In the genomic region with DNA sequence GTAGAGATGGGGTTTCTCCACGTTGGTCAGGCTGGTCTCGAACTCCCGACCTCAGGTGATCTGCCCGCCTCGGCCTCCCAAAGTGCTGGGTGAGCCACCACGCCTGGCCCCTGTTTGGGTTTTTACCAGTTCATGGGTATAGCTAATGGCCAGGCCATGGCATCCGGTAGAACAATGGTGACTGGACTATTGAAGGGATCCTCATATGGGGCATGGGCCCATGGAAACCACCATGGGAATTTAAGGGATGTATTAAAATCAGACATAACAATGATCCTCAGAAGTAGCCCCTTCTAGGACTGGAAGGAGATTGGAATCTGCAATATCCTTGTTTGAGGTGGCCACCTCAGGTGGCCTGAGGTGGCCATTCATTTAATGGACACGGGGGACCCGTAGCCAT, we compare ENCODE assay signal across 39 cellular contexts. TPM values are rescaled to one million over a fixed set of nuclear protein-coding genes. Genes with fewer than 3 reads are reported as not detected.
"Had no signal": no experiment of that assay in that cellular context is flagged by ENCODE, and none has a peak within 500 bp of the region (broad histone marks: within the 10 kb centered on the region; RNA-seq: fewer than 3 reads in every experiment).

No MANE protein-coding gene starts in this region.

- H3K27me3 ChIP-seq: ascending aorta, body of pancreas, brain microvascular endothelial cell, breast epithelium, cardiac muscle cell had no signal

- H3K27ac ChIP-seq: adrenal gland, ascending aorta, body of pancreas, brain microvascular endothelial cell, breast epithelium, cardiac muscle cell had no signal

- DNase-seq: activated effector memory CD4-positive, alpha-beta T cell treated with anti-CD3 and anti-CD28 coated beads, Interleukin-2, amount 50 U/mL, for 16 hours; activated effector memory CD4-positive, alpha-beta T cell treated with Interleukin-2 at 50 U/mL for 16 hours; activated gamma-delta T cell; activated gamma-delta T cell treated with Interleukin-2 at 50 U/mL for 16 hours; activated naive CD4-positive, alpha-beta T cell; activated naive CD4-positive, alpha-beta T cell treated with anti-CD3 and anti-CD28 coated beads for 36 hours; activated naive CD4-positive, alpha-beta T cell treated with anti-CD3 and anti-CD28 coated beads, Interleukin-2, amount 10 ng/mL, durations not matched to agents 7 days and 5 days; activated naive CD4-positive, alpha-beta T cell treated with anti-CD3 and anti-CD28 coated beads, Interleukin-2, amount 50 U/mL, for 16 hours; activated naive CD4-positive, alpha-beta T cell treated with Interleukin-2 at 50 U/mL for 16 hours; activated naive CD8-positive, alpha-beta T cell treated with anti-CD3 and anti-CD28 coated beads for 36 hours; activated naive CD8-positive, alpha-beta T cell treated with anti-CD3 and anti-CD28 coated beads, Interleukin-2, amount 10 ng/mL, durations not matched to agents 7 days and 5 days; activated naive CD8-positive, alpha-beta T cell treated with anti-CD3 and anti-CD28 coated beads, Interleukin-2, amount 50 U/mL, for 24 hours; activated T-cell treated with anti-CD3 and anti-CD28 coated beads for 4 hours; activated T-cell treated with anti-CD3 and anti-CD28 coated beads, Interleukin-2, amount 50 U/mL, for 1 hour; activated T-cell treated with anti-CD3 and anti-CD28 coated beads, Interleukin-2, amount 50 U/mL, for 24 hours; activated T-cell treated with anti-CD3 and anti-CD28 coated beads, Interleukin-2, amount 50 U/mL, for 4 hours; activated T-cell treated with anti-CD3 and anti-CD28 coated beads, Interleukin-2, amount 50 U/mL, for 48 hours; activated T-cell treated with anti-CD3 and anti-CD28 coated beads, Interleukin-2, amount 50 U/mL, for 72 hours; amniotic stem cell; anterior cingulate cortex; aorta; body of pancreas; brain microvascular endothelial cell; caudate nucleus; central memory CD4-positive, alpha-beta T cell; cerebellar nuclear complex had no signal

- H3K36me3 ChIP-seq: adrenal gland, ascending aorta, brain microvascular endothelial cell, breast epithelium, cardiac muscle cell had no signal

- H3K4me3 ChIP-seq: adrenal gland, ascending aorta, body of pancreas, breast epithelium, cardiac muscle cell had no signal

- H3K9me3 ChIP-seq: adrenal gland, ascending aorta, body of pancreas, breast epithelium had no signal

- H3K4me1 ChIP-seq: ascending aorta, body of pancreas, breast epithelium had no signal

- ATAC-seq: activated naive CD4-positive, alpha-beta T cell treated with anti-CD3 and anti-CD28 coated beads, Interleukin-2, amount 50 U/mL, for 72 hours; activated naive CD8-positive, alpha-beta T cell treated with anti-CD3 and anti-CD28 coated beads, Interleukin-2, amount 50 U/mL, for 24 hours; activated T-cell treated with anti-CD3 and anti-CD28 coated beads, Interleukin-2, amount 50 U/mL, for 4 hours; activated T-cell treated with anti-CD3 and anti-CD28 coated beads, Interleukin-2, amount 50 U/mL, for 72 hours; activated T-helper 17 cell treated with anti-CD3 and anti-CD28 coated beads, Interleukin-2, amount 50 U/mL, for 72 hours; body of pancreas had no signal

RNA-seq across cellular contexts. Expression of gene GUCY2D, which starts 17.5 kb away (rescaled TPM):
- total RNA-seq: activated naive CD4-positive, alpha-beta T cell treated with anti-CD3 and anti-CD28 coated beads for 36 hours; activated naive CD8-positive, alpha-beta T cell treated with anti-CD3 and anti-CD28 coated beads for 36 hours; activated naive CD8-positive, alpha-beta T cell treated with anti-CD3 and anti-CD28 coated beads, Interleukin-2, amount 10 ng/mL, durations not matched to agents 7 days and 5 days; activated T-helper 1 cell treated with anti-CD3 and anti-CD28 coated beads, Interleukin-12 subunit alpha, Interleukin-12 subunit beta, Interleukin-2, Interleukin-4 antibody, amounts not matched to agents 30 ng/mL and 10 ng/mL and 1 ng/mL, durations not matched to agents 14 hours and 24 hours and 36 hours; activated T-helper 2 cell treated with anti-CD3 and anti-CD28 coated beads, Interferon-gamma antibody, Interleukin-2, Interleukin-4, amounts not matched to agents 10 μg/mL and 5 μg/mL and 100 μg/mL, durations not matched to agents 14 hours and 24 hours and 36 hours; adrenal gland; aorta; ascending aorta; astrocyte; body of pancreas; bronchial epithelial cell; cardiac septum; cerebellum; chondrocyte had no signal
- polyA plus RNA-seq: adrenal gland, aorta had no signal

RNA-seq across cellular contexts. Expression of gene ALOX15B, which starts 54.0 kb away (rescaled TPM):
- total RNA-seq: activated naive CD4-positive, alpha-beta T cell treated with anti-CD3 and anti-CD28 coated beads for 36 hours; activated naive CD4-positive, alpha-beta T cell treated with anti-CD3 and anti-CD28 coated beads, Interleukin-2, amount 50 U/mL, for 72 hours; activated naive CD8-positive, alpha-beta T cell treated with anti-CD3 and anti-CD28 coated beads, Interleukin-2, amount 10 ng/mL, durations not matched to agents 7 days and 5 days; activated T-helper 1 cell treated with anti-CD3 and anti-CD28 coated beads, Interleukin-12 subunit alpha, Interleukin-12 subunit beta, Interleukin-2, Interleukin-4 antibody, amounts not matched to agents 30 ng/mL and 10 ng/mL and 1 ng/mL, durations not matched to agents 14 hours and 24 hours and 36 hours; activated T-helper 2 cell treated with anti-CD3 and anti-CD28 coated beads, Interferon-gamma antibody, Interleukin-2, Interleukin-4, amounts not matched to agents 10 μg/mL and 5 μg/mL and 100 μg/mL, durations not matched to agents 14 hours and 24 hours and 36 hours; astrocyte; cardiac septum; cerebellum; chondrocyte had no signal

RNA-seq across cellular contexts. Expression of gene KCNAB3, which starts 55.2 kb away (rescaled TPM):
- total RNA-seq: ascending aorta had no signal
